Comparison of ENCODE assay signal across 1 cellular context in the genomic region with DNA sequence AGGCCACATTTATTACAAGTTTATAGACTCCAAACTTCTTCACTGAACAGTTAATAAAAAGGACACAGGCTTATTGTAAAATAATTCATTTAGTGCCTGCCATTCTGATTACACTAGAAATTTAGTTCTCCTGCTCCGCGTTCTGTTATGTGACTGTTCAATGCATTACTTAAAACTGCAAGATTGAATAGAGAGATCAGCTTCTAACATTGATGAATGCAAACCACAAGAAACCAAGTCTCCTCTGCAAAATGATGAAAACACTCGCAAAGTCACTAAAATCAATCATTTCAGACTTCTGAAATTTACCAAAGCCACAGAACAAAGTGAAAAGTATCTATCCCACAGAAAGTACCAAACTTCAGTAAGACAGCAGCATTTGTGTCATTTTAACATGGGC. TPM values are rescaled to one million over a fixed set of nuclear protein-coding genes. Genes with fewer than 3 reads are reported as not detected.
"Had no signal": no experiment of that assay in that cellular context is flagged by ENCODE, and none has a peak within 500 bp of the region (broad histone marks: within the 10 kb centered on the region; RNA-seq: fewer than 3 reads in every experiment).

No MANE protein-coding gene starts in this region.

RNA-seq across cellular contexts. Expression of a gene that starts 47.5 kb away (rescaled TPM):
- total RNA-seq: NCI-H460 had no signal
